ENCODE assay signal across 14 cellular contexts in genomic region chr5:139140631-139141071, GRCh38. TPM values are rescaled to one million over a fixed set of nuclear protein-coding genes. Genes with fewer than 3 reads are reported as not detected.
A peak's percentile ranks its signal among the peaks of the same experiment; 100 is the strongest.
DNase-seq lines count a peak whose midpoint lies in the region; ATAC-seq and TF ChIP-seq lines count a peak whose summit lies in the region.
"Had no signal": no experiment of that assay in that cellular context is flagged by ENCODE, and none has a peak within 500 bp of the region (broad histone marks: within the 10 kb centered on the region; RNA-seq: fewer than 3 reads in every experiment).

No MANE protein-coding gene starts in this region.

- WGBS in gastroesophageal sphincter (ENCODE audit: low coverage in 1 of 2), 2 donors, result 28 to 34% methylated on average over 4 to 6 of the region's 6 CpGs

- H3K36me3 ChIP-seq in gastroesophageal sphincter, result no peaks in the 10 kb centered on the region

- ATAC-seq in gastroesophageal sphincter, result peak; percentile 69
- ATAC-seq in sciatic nerve, result peak; percentile 81
- no peak for ATAC-seq in GM19467 (IDR thresholded peaks at IDR 0.05; ENCODE audit: unreplicated experiment)
- no peak for ATAC-seq in HG02588 (IDR thresholded peaks at IDR 0.05; ENCODE audit: unreplicated experiment)
- ATAC-seq: activated T-cell treated with anti-CD3 and anti-CD28 coated beads, Interleukin-2, amount 50 U/mL, for 72 hours; left colon had no signal

- peaks cover 13 to 65% (median 31%) of the 10 kb centered on the region in 3 donors for H3K4me1 ChIP-seq in gastroesophageal sphincter

- TF ChIP-seq CTCF in gastroesophageal sphincter (IDR thresholded peaks at IDR 0.05), result no peak

- DNase-seq in G401 (ENCODE audit: low spot score) (peak; percentile 70), RPMI8226 (peak; percentile 40), sciatic nerve (ENCODE audit: low spot score) (no peak), NCI-H2029 (lab: John Stamatoyannopoulos, UW) (no peak), 8988T (no peak)
- DNase-seq: activated T-cell treated with anti-CD3 and anti-CD28 coated beads, Interleukin-2, amount 50 U/mL, for 72 hours; H9; NCI-H510A; stimulated activated CD4-positive, alpha-beta T cell treated with anti-CD3 and anti-CD28 coated beads, Interleukin-15, amount 100 ng/mL, for 24 hours; T1000 had no signal

- no peaks in the 10 kb centered on the region for H3K27me3 ChIP-seq in gastroesophageal sphincter

- no peak overlapping the region for H3K4me3 ChIP-seq in gastroesophageal sphincter

- in situ Hi-C loops in G401 (cut with HindIII; ENCODE audit: low sequenced_read_pairs), result no loop called here

- intact Hi-C loops in sciatic nerve (cut with DNase I), result no loop called here

- H3K9me3 ChIP-seq in gastroesophageal sphincter, result no peaks in the 10 kb centered on the region

- no peak for TF ChIP-seq POLR2A in gastroesophageal sphincter (IDR thresholded peaks at IDR 0.05)

- peak overlapping the region; percentile 78 to 85 (median 82) for H3K27ac ChIP-seq in gastroesophageal sphincter

- no peak for TF ChIP-seq EP300 in gastroesophageal sphincter (IDR thresholded peaks at IDR 0.05)

RNA-seq across cellular contexts. Expression of gene SIL1, which starts 57.5 kb away (rescaled TPM):
- total RNA-seq in G401 (2014; rRNA removed; shearing (Covaris generic)), result 31.3 and 66.4 TPM in 2 replicates
- 10 to 100 TPM; 28.6 to 48.1 (median 36.5) TPM for total RNA-seq in gastroesophageal sphincter
- 54.7 TPM for total RNA-seq in sciatic nerve

Comparison
In these comparisons a context has a peak if more than half of its experiments do, and no peak if none do; other contexts are left out.
1. DNase-seq: peak in G401 (single experiment) and RPMI8226 (single experiment); none in sciatic nerve (single experiment), NCI-H2029 (single experiment) and 8988T (single experiment).
2. ATAC-seq: peak in gastroesophageal sphincter (single experiment) and sciatic nerve (single experiment); none in GM19467 (single experiment) and HG02588 (single experiment).